Comparison of ENCODE assay signal across 1 cellular context in the genomic region with DNA sequence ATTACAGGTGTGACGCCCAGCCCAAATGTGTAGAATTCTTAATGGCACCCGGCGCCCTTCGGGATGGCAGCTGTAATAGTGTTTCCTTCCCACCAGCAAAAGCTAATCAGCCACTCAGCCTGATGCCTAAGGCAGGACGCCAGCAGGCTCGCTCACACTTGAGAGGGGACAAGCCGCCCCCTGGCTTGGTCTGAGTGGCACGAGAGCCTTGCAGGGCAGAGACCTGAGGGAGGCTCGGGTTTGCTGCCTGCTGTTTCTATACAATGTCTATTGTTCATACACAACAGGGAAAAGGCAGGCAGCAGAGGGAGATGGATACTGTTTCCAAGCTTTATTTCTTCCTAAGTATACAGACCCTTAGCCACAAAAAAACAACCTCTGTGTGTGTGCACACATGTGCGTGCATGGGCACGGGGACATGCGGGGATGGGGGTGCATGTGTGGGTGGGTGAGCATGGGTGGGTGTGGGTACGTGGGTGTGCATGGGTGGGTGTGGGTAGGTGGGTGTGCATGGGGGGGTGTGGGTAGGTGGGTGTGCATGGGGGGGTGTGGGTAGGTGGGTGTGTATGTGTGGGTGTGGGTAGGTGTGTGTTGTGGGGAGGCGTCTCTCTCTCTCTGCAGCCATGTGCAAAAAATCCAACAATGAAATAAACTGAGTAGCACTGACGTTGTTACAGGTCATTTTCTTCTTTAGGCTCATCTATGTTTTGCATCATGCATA.
TF ChIP-seq lines count a peak whose summit lies in the region.

No MANE protein-coding gene starts in this region.

TF ChIP-seq in H1, 55 proteins besides CTCF, POLR2A, EP300 and RAD21:
- no peak for TF ChIP-seq HDAC6 (IDR thresholded peaks at IDR 0.05; ENCODE audit: low read depth, low read length)
